ENCODE assay signal across 8 cellular contexts in genomic region chr5:86617756-86618577, GRCh38. TPM values are rescaled to one million over a fixed set of nuclear protein-coding genes. Genes with fewer than 3 reads are reported as not detected.
DNase-seq lines count a peak whose midpoint lies in the region; ATAC-seq and TF ChIP-seq lines count a peak whose summit lies in the region.

Gene COX7C, plus strand, starts transcription at chr5:86617941. Its CDS starts 115 bp downstream, at chr5:86618056.

- peak in 3 of 4 donors; percentile 70 to 86 (median 85) for TF ChIP-seq POLR2A in upper lobe of left lung (IDR thresholded peaks at IDR 0.05)

- peak within 1 kb of the TSS; percentile 73 to 96 (median 90) for H3K4me3 ChIP-seq in heart right ventricle
- H3K4me3 ChIP-seq in upper lobe of left lung = peak within 1 kb of the TSS; percentile 65 to 98 (median 95)

- peaks cover 4% of the 10 kb centered on the region for H3K9me3 Mint-ChIP-seq in T-helper 1 cell treated with Interleukin-12 subunit alpha and Interleukin-12 subunit beta and Interleukin-4 antibody, amounts not matched to agents 30 μg/mL and 1 μg/mL, for 36 hours

- ATAC-seq in HG02884 (IDR thresholded peaks at IDR 0.05; ENCODE audit: unreplicated experiment) (peak; percentile 97), heart right ventricle (peak; percentile 97 to 99 (median 99)), upper lobe of left lung (ENCODE audit: low FRiP score in 2 of 2) (peak; percentile 98 to 99)

- H3K27ac ChIP-seq in heart right ventricle = peak within 1 kb of the TSS; percentile 88 to 98 (median 95)
- H3K27ac ChIP-seq in upper lobe of left lung = peak within 1 kb of the TSS; percentile 83 to 94 (median 90)

- H3K27me3 ChIP-seq in heart right ventricle (no peaks in the 10 kb centered on the region), upper lobe of left lung (no peaks in the 10 kb centered on the region)

- DNase-seq in GM13977 (ENCODE audit: low spot score) (peak; percentile 88), NCI-H1694 (lab: John Stamatoyannopoulos, UW) (peak; percentile 97), amniotic stem cell (lab: John Stamatoyannopoulos, UW) (peak; percentile 95), heart right ventricle (peak; percentile 76 to 97), posterior cingulate gyrus (peak; percentile 84 to 98 (median 92)), upper lobe of left lung (peak; percentile 86 to 92)

- peaks cover 41% of the 10 kb centered on the region for H3K36me3 Mint-ChIP-seq in T-helper 1 cell treated with Interleukin-12 subunit alpha and Interleukin-12 subunit beta and Interleukin-4 antibody, amounts not matched to agents 30 μg/mL and 1 μg/mL, for 36 hours (ENCODE audit: low read depth)

- H3K9me3 ChIP-seq in heart right ventricle (no peaks in the 10 kb centered on the region), upper lobe of left lung (no peaks in the 10 kb centered on the region)

- peak within 1 kb of the TSS; percentile 98 for H3K27ac Mint-ChIP-seq in T-helper 1 cell treated with Interleukin-12 subunit alpha and Interleukin-12 subunit beta and Interleukin-4 antibody, amounts not matched to agents 30 μg/mL and 1 μg/mL, for 36 hours

- intact Hi-C loops in heart right ventricle (cut with DNase I) (no loop called here), posterior cingulate gyrus (cut with DNase I) (no loop called here)

- H3K36me3 ChIP-seq in heart right ventricle (peaks cover 0 to 41% (median 11%) of the 10 kb centered on the region in 9 donors), upper lobe of left lung (peaks cover 7 to 33% (median 13%) of the 10 kb centered on the region in 4 donors)

- peaks cover 18% of the 10 kb centered on the region for H3K4me1 Mint-ChIP-seq in T-helper 1 cell treated with Interleukin-12 subunit alpha and Interleukin-12 subunit beta and Interleukin-4 antibody, amounts not matched to agents 30 μg/mL and 1 μg/mL, for 36 hours (ENCODE audit: low read depth)

- no peak for TF ChIP-seq CTCF in GM13977 (IDR thresholded peaks at IDR 0.05; ENCODE audit: extremely low read depth, insufficient read depth, missing control alignments)
- TF ChIP-seq CTCF in heart right ventricle (IDR thresholded peaks at IDR 0.05) = no peak
- no peak for TF ChIP-seq CTCF in upper lobe of left lung (IDR thresholded peaks at IDR 0.05)

- H3K27me3 Mint-ChIP-seq in T-helper 1 cell treated with Interleukin-12 subunit alpha and Interleukin-12 subunit beta and Interleukin-4 antibody, amounts not matched to agents 30 μg/mL and 1 μg/mL, for 36 hours (ENCODE audit: low read depth) = peaks cover 13% of the 10 kb centered on the region

- H3K4me3 Mint-ChIP-seq in T-helper 1 cell treated with Interleukin-12 subunit alpha and Interleukin-12 subunit beta and Interleukin-4 antibody, amounts not matched to agents 30 μg/mL and 1 μg/mL, for 36 hours = peak within 1 kb of the TSS; percentile 99

- H3K4me1 ChIP-seq in heart right ventricle (peaks cover 0 to 22% (median 14%) of the 10 kb centered on the region in 9 donors), upper lobe of left lung (peaks cover 4 to 12% (median 10%) of the 10 kb centered on the region in 4 donors)

- no peak for TF ChIP-seq EP300 in upper lobe of left lung (IDR thresholded peaks at IDR 0.05)

- 0 to 1% methylated on average over 41 of the region's 41 CpGs for WGBS in heart right ventricle, 2 donors
- WGBS in upper lobe of left lung, 2 donors = 0 to 2% methylated on average over 20 to 41 of the region's 41 CpGs

- in situ Hi-C loops in GM13977 (cut with MboI; ENCODE audit: low pct_unique_long_range_greater_than_20kb, low sequenced_read_pairs, unreplicated experiment) = no loop called here

RNA-seq across cellular contexts. Expression of gene COX7C, which starts in this region (rescaled TPM):
- 1,000 to 10,000 TPM; 1,444 to 2,281 (median 2,006) TPM for total RNA-seq in heart right ventricle
- polyA plus RNA-seq in heart right ventricle = 1,000 to 10,000 TPM; 1,931 to 2,559 TPM
- 100 to 1,000 TPM; 123 to 389 (median 296) TPM for total RNA-seq in upper lobe of left lung

Comparison
In these comparisons a context has a peak if more than half of its experiments do, and no peak if none do; other contexts are left out.
1. Peak in every context shown above with its lines: DNase-seq, ATAC-seq, H3K4me3 ChIP-seq and H3K27ac ChIP-seq.